9 cellular contexts compared by ENCODE assay signal in genomic region chr3:150227839-150228238, GRCh38.
A peak's percentile ranks its signal among the peaks of the same experiment; 100 is the strongest.
DNase-seq lines count a peak whose midpoint lies in the region; ATAC-seq lines count a peak whose summit lies in the region.
"Had no signal": no experiment of that assay in that cellular context is flagged by ENCODE, and none has a peak within 500 bp of the region (broad histone marks: within the 10 kb centered on the region; RNA-seq: fewer than 3 reads in every experiment).

No MANE protein-coding gene starts in this region.

- no peaks in the 10 kb centered on the region for H3K4me1 ChIP-seq in right cardiac atrium (ENCODE audit: control insufficient read depth, insufficient read depth, low read length)

- H3K27me3 ChIP-seq in right cardiac atrium (ENCODE audit: control insufficient read depth, insufficient read depth), result no peaks in the 10 kb centered on the region

- intact Hi-C loops in right cardiac atrium (cut with DNase I), result loop anchor here (5.0 to 10.0 kb wide), 2 partner anchors 267 to 269 kb away; no protein-coding TSS in a partner anchor

- DNase-seq in COLO668 (lab: John Stamatoyannopoulos, UW; ENCODE audit: unreplicated experiment), result peak; percentile 57
- DNase-seq in NCI-H69 (lab: John Stamatoyannopoulos, UW), result peak; percentile 60
- peak; percentile 13 for DNase-seq in activated naive CD4-positive, alpha-beta T cell treated with anti-CD3 and anti-CD28 coated beads, Interleukin-2, amount 50 U/mL, for 16 hours
- peak in 2 of 3 donors; percentile 27 to 74 for DNase-seq in right cardiac atrium
- peak; percentile 8 for DNase-seq in stimulated activated CD4-positive, alpha-beta T cell treated with anti-CD3 and anti-CD28 coated beads, Interleukin-12 subunit alpha, Interleukin-12 subunit beta, amount 100 ng/mL, for 4 hours

- WGBS in right cardiac atrium, result 56% methylated on average over 5 of the region's 5 CpGs

- no peaks in the 10 kb centered on the region for H3K9me3 ChIP-seq in right cardiac atrium (ENCODE audit: control insufficient read depth, low read length)
- H3K9me3 ChIP-seq: neutrophil had no signal

- peak; percentile 53 for ATAC-seq in GM21576 (IDR thresholded peaks at IDR 0.05; ENCODE audit: unreplicated experiment)
- ATAC-seq in right cardiac atrium, result peak; percentile 12 to 26
- no peak for ATAC-seq in GM18520 (IDR thresholded peaks at IDR 0.05; ENCODE audit: unreplicated experiment)
- ATAC-seq in GM18498 (IDR thresholded peaks at IDR 0.05; ENCODE audit: unreplicated experiment), result no peak

- H3K27ac ChIP-seq in right cardiac atrium (ENCODE audit: low read length), result no peak overlapping the region
- H3K27ac ChIP-seq: neutrophil had no signal

- H3K4me3 ChIP-seq in right cardiac atrium (ENCODE audit: low read length), result no peak overlapping the region

Comparison
In these comparisons a context has a peak if more than half of its experiments do, and no peak if none do; other contexts are left out.
1. DNase-seq: peak in every context shown above with its lines; median percentile 60 in NCI-H69; 57 in COLO668; 50 in right cardiac atrium; 13 in activated naive CD4-positive, alpha-beta T cell treated with anti-CD3 and anti-CD28 coated beads, Interleukin-2, amount 50 U/mL, for 16 hours; 8 in stimulated activated CD4-positive, alpha-beta T cell treated with anti-CD3 and anti-CD28 coated beads, Interleukin-12 subunit alpha, Interleukin-12 subunit beta, amount 100 ng/mL, for 4 hours.
2. ATAC-seq: peak in GM21576 (single experiment) and right cardiac atrium (2 of 2); none in GM18520 (single experiment) and GM18498 (single experiment).